ENCODE assay signal across 1 cellular context in the genomic region with DNA sequence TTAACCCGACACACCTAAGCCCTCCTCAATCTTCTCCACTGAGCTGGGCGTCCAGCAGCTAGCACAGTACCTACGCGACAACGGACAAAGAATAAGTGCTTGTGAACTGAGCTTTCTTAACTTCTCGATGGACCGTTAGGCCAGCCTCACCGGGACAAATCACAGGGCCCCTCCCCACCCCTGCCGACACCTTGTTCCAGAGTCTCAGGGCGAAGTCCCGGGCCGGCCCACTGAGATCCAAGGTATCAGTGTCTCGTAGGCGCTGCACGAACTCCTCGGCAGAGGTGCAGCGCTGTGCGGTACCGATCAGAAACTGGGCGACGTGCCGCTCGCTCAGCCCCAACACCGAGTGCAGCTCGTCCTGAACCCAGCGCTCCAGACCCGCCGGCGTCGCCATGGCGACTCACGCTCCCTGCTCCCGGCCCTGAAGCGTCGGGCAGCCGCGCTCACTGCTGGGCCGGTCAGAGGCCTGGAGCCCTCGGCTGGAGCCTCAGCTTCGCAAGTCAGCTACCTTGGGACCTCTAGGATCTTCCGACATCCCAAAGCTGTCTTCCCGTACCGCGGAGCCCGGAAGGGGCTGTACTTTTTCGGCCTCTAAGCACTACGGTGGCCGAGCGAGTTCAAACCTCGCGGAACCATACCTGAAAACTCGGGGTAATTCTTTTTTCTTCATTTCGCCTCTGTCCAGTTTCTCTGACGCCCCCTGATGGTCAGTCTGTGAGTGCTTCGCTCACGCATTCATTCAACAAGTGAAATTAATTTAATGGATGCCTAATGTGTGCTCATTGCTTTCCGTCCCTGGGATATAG.
TF ChIP-seq lines count a peak whose summit lies in the region.

A gene (minus strand): TSS at position 562 of the 809 bp plus-strand sequence. CDS start 165 bp downstream, at position 397.

TF ChIP-seq in HCT116, 20 proteins besides CTCF, POLR2A, EP300 and RAD21 (continued from another document):
- TF ChIP-seq EZH2phosphoT487 (IDR thresholded peaks at IDR 0.05; ENCODE audit: borderline replicate concordance) (no peak), TCF7L2 (IDR thresholded peaks at IDR 0.05; ENCODE audit: borderline replicate concordance, extremely low read depth, insufficient read depth, insufficient read length) (peak; percentile 9), SIN3A (IDR thresholded peaks at IDR 0.05; ENCODE audit: low read depth) (peak; percentile 69; the same call in 1 of the 2 replicates), POLR2AphosphoS5 (IDR thresholded peaks at IDR 0.05; ENCODE audit: low read depth, low read length) (peak; percentile 70), EGR1 (IDR thresholded peaks at IDR 0.05; ENCODE audit: low read depth) (no peak), EZH2 (IDR thresholded peaks at IDR 0.05) (no peak), ELF1 (IDR thresholded peaks at IDR 0.05; ENCODE audit: borderline replicate concordance, low read depth) (peak; percentile 90), ZNF274 (IDR thresholded peaks at IDR 0.05; ENCODE audit: low read depth, low read length) (no peak), JUND (IDR thresholded peaks at IDR 0.05) (no peak), CBX3 (IDR thresholded peaks at IDR 0.05; ENCODE audit: low read depth) (peak; percentile 84; the same call in 1 of the 2 replicates), CEBPB (IDR thresholded peaks at IDR 0.05; ENCODE audit: low read depth) (no peak; the same call in 1 of the 2 replicates), ZFX (IDR thresholded peaks at IDR 0.05) (peak; percentile 54; the same call in 1 of the 2 replicates), FOSL1 (IDR thresholded peaks at IDR 0.05; ENCODE audit: low read depth) (no peak), SP1 (IDR thresholded peaks at IDR 0.05; ENCODE audit: low read depth) (peak; percentile 76)
- TF ChIP-seq, protein P1, sequence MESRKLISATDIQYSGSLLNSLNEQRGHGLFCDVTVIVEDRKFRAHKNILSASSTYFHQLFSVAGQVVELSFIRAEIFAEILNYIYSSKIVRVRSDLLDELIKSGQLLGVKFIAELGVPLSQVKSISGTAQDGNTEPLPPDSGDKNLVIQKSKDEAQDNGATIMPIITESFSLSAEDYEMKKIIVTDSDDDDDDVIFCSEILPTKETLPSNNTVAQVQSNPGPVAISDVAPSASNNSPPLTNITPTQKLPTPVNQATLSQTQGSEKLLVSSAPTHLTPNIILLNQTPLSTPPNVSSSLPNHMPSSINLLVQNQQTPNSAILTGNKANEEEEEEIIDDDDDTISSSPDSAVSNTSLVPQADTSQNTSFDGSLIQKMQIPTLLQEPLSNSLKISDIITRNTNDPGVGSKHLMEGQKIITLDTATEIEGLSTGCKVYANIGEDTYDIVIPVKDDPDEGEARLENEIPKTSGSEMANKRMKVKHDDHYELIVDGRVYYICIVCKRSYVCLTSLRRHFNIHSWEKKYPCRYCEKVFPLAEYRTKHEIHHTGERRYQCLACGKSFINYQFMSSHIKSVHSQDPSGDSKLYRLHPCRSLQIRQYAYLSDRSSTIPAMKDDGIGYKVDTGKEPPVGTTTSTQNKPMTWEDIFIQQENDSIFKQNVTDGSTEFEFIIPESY (IDR thresholded peaks at IDR 0.05; ENCODE audit: extremely low read depth, insufficient replicate concordance, low read length), result peak; percentile 91
- TF ChIP-seq, protein P2, sequence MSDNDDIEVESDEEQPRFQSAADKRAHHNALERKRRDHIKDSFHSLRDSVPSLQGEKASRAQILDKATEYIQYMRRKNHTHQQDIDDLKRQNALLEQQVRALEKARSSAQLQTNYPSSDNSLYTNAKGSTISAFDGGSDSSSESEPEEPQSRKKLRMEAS (IDR thresholded peaks at IDR 0.05), result peak; percentile 66
- TF ChIP-seq, protein P3, sequence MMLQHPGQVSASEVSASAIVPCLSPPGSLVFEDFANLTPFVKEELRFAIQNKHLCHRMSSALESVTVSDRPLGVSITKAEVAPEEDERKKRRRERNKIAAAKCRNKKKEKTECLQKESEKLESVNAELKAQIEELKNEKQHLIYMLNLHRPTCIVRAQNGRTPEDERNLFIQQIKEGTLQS (IDR thresholded peaks at IDR 0.05), result no peak
